29 cellular contexts compared by ENCODE assay signal in genomic region chr5:159877087-159877486, GRCh38. TPM values are rescaled to one million over a fixed set of nuclear protein-coding genes. Genes with fewer than 3 reads are reported as not detected.
DNase-seq lines count a peak whose midpoint lies in the region; ATAC-seq and TF ChIP-seq lines count a peak whose summit lies in the region.
"Had no signal": no experiment of that assay in that cellular context is flagged by ENCODE, and none has a peak within 500 bp of the region (broad histone marks: within the 10 kb centered on the region; RNA-seq: fewer than 3 reads in every experiment).

No MANE protein-coding gene starts in this region.

- no peaks in the 10 kb centered on the region for H3K36me3 ChIP-seq in upper lobe of right lung
- H3K36me3 ChIP-seq: BLaER1 treated with 17β-estradiol and CSF1 and Interleukin-3, amounts not matched to agents 10 nM and 100 nM had no signal

- peaks cover 34% of the 10 kb centered on the region for H3K4me1 Mint-ChIP-seq in nephron
- peaks cover 10% of the 10 kb centered on the region for H3K4me1 Mint-ChIP-seq in endothelial cell (ENCODE audit: unreplicated experiment)
- H3K4me1 Mint-ChIP-seq: IgD-negative memory B cell had no signal

- H3K9me3 Mint-ChIP-seq in nephron (peaks cover 2% of the 10 kb centered on the region), endothelial cell (ENCODE audit: unreplicated experiment) (no peaks in the 10 kb centered on the region)
- H3K9me3 Mint-ChIP-seq: CD4-positive, alpha-beta memory T cell had no signal

- H3K9me3 ChIP-seq in upper lobe of right lung: no peaks in the 10 kb centered on the region
- H3K9me3 ChIP-seq: BLaER1 treated with 17β-estradiol and CSF1 and Interleukin-3, amounts not matched to agents 10 nM and 100 nM; SK-N-SH had no signal

- H3K4me3 Mint-ChIP-seq in nephron: no peak overlapping the region
- H3K4me3 Mint-ChIP-seq in endothelial cell (ENCODE audit: unreplicated experiment): no peak overlapping the region
- H3K4me3 Mint-ChIP-seq: CD4-positive, alpha-beta memory T cell; IgD-negative memory B cell had no signal

- H3K27ac Mint-ChIP-seq in nephron: peak overlapping the region in 2 of 3 experiments; percentile 94
- H3K27ac Mint-ChIP-seq in endothelial cell (ENCODE audit: unreplicated experiment): no peak overlapping the region
- H3K27ac Mint-ChIP-seq: IgD-negative memory B cell had no signal

- peaks cover 8% of the 10 kb centered on the region for H3K27me3 Mint-ChIP-seq in nephron (ENCODE audit: low read depth)
- peaks cover 7% of the 10 kb centered on the region for H3K27me3 Mint-ChIP-seq in endothelial cell (ENCODE audit: unreplicated experiment)

- H3K36me3 Mint-ChIP-seq in nephron (ENCODE audit: low read depth) (no peaks in the 10 kb centered on the region), endothelial cell (ENCODE audit: low read depth, unreplicated experiment) (no peaks in the 10 kb centered on the region)
- H3K36me3 Mint-ChIP-seq: CD4-positive, alpha-beta memory T cell had no signal

- peaks cover 27% of the 10 kb centered on the region for H3K4me1 ChIP-seq in upper lobe of right lung

- H3K4me3 ChIP-seq in upper lobe of right lung: no peak overlapping the region
- H3K4me3 ChIP-seq: BLaER1 treated with 17β-estradiol and CSF1 and Interleukin-3, amounts not matched to agents 10 nM and 100 nM; GM12878 had no signal

- intact Hi-C loops in Right ventricle myocardium inferior (cut with DNase I) (no loop called here), cardiac septum (cut with DNase I) (loop anchor here (5.0 kb wide), 1 partner anchor 105 kb away; no protein-coding TSS in a partner anchor), upper lobe of right lung (cut with DNase I) (no loop called here)

- no peaks in the 10 kb centered on the region for H3K27me3 ChIP-seq in upper lobe of right lung
- H3K27me3 ChIP-seq: BLaER1 treated with 17β-estradiol and CSF1 and Interleukin-3, amounts not matched to agents 10 nM and 100 nM had no signal

- ATAC-seq in Right ventricle myocardium inferior (peak; percentile 56), upper lobe of right lung (no peak), HG03025 (IDR thresholded peaks at IDR 0.05; ENCODE audit: low FRiP score, unreplicated experiment) (no peak)
- ATAC-seq: GM12878, HCT116, Panc1 had no signal

- peak overlapping the region; percentile 80 for H3K27ac ChIP-seq in upper lobe of right lung
- H3K27ac ChIP-seq: BLaER1 treated with 17β-estradiol and CSF1 and Interleukin-3, amounts not matched to agents 10 nM and 100 nM; KMS-11; RWPE1 had no signal

- DNase-seq in Right ventricle myocardium inferior (ENCODE audit: missing footprints): no peak
- DNase-seq in cardiac septum (ENCODE audit: low spot score): no peak
- peak; percentile 31 for DNase-seq in globus pallidus (ENCODE audit: low spot score)
- DNase-seq in upper lobe of right lung: no peak
- DNase-seq in NK-92 treated with Interleukin-12 subunit alpha and Interleukin-12 subunit beta, amount 100 ng/mL, for 24 hours (lab: John Stamatoyannopoulos, UW): no peak
- DNase-seq in endothelial cell (ENCODE audit: low spot score): no peak
- DNase-seq: AML-193; CD4-positive, alpha-beta memory T cell; COR-L47; EL; GDM1; MM.1S; NCI-H1048; NCI-H1417; NCI-H1694; NCI-H446 treated with DMSO at 0.1 percent for 48 hours; NCI-H526; SK-N-SH had no signal

- TF ChIP-seq CTCF in nephron (IDR thresholded peaks at IDR 0.05; ENCODE audit: unreplicated experiment in 3 of 3) (no peak), upper lobe of right lung (IDR thresholded peaks at IDR 0.05) (no peak), endothelial cell (IDR thresholded peaks at IDR 0.05; ENCODE audit: unreplicated experiment) (no peak)

RNA-seq across cellular contexts. Expression of gene ADRA1B, which starts 39.2 kb away (rescaled TPM):
- total RNA-seq in Right ventricle myocardium inferior (2.7 TPM), cardiac septum (4.9 TPM), upper lobe of right lung (7.1 TPM), endothelial cell (ENCODE audit: unreplicated experiment) (not detected)
- total RNA-seq: CD4-positive, alpha-beta memory T cell; GM12878; H4; OCI-LY7 had no signal
